36 cellular contexts compared by ENCODE assay signal in the genomic region with DNA sequence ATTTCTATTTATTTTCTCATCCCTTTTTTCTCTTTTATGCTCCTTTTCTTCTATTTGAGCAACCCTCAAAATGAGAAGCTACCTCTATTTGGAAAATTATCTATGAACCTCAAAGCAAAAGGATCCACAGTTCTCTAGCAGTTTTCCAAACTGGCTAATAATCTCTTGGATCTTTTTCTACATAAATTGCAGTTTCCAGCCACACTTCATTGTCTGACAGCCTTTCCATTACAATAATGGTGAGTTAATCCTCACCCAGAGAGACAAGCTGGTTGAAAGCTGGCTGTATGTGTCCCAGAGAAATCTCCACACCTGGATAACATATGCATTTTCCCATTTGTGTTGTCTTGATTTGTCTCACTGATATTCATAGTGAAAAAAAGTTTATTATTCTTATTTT.
"Had no signal": no experiment of that assay in that cellular context is flagged by ENCODE, and none has a peak within 500 bp of the region (broad histone marks: within the 10 kb centered on the region; RNA-seq: fewer than 3 reads in every experiment).

No MANE protein-coding gene starts in this region.

- H3K4me3 ChIP-seq: ascending aorta, cardiac muscle cell had no signal

- H3K27ac ChIP-seq: ascending aorta, cardiac muscle cell, VCaP had no signal

- H3K36me3 Mint-ChIP-seq: activated CD8-positive, alpha-beta memory T cell treated with anti-CD3 and anti-CD28 coated beads, Interleukin-2, amount 10 ng/mL, durations not matched to agents 7 days and 5 days; activated naive CD4-positive, alpha-beta T cell treated with anti-CD3 and anti-CD28 coated beads, Interleukin-2, amount 10 ng/mL, durations not matched to agents 7 days and 5 days; activated naive CD4-positive, alpha-beta T cell treated with anti-CD3 and anti-CD28 coated beads, Interleukin-2, amount 50 U/mL, for 24 hours; activated naive CD8-positive, alpha-beta T cell; activated naive CD8-positive, alpha-beta T cell treated with anti-CD3 and anti-CD28 coated beads, Interleukin-2, amount 10 ng/mL, durations not matched to agents 7 days and 5 days; WTC11 had no signal

- H3K4me3 Mint-ChIP-seq: activated CD4-positive, alpha-beta memory T cell treated with anti-CD3 and anti-CD28 coated beads, Interleukin-2, amount 10 ng/mL, durations not matched to agents 7 days and 5 days; activated CD4-positive, alpha-beta T cell treated with anti-CD3 and anti-CD28 coated beads for 36 hours; activated CD4-positive, alpha-beta T cell treated with anti-CD3 and anti-CD28 coated beads, Interleukin-2, amount 10 ng/mL, durations not matched to agents 7 days and 5 days; activated CD8-positive, alpha-beta memory T cell treated with anti-CD3 and anti-CD28 coated beads, Interleukin-2, amount 10 ng/mL, durations not matched to agents 7 days and 5 days; activated CD8-positive, alpha-beta T cell treated with anti-CD3 and anti-CD28 coated beads, Interleukin-2, amount 10 ng/mL, durations not matched to agents 7 days and 5 days; activated naive CD4-positive, alpha-beta T cell treated with anti-CD3 and anti-CD28 coated beads, Interleukin-2, amount 10 ng/mL, durations not matched to agents 7 days and 5 days; activated naive CD4-positive, alpha-beta T cell treated with anti-CD3 and anti-CD28 coated beads, Interleukin-2, amount 50 U/mL, for 24 hours; activated naive CD8-positive, alpha-beta T cell; activated naive CD8-positive, alpha-beta T cell treated with anti-CD3 and anti-CD28 coated beads, Interleukin-2, amount 10 ng/mL, durations not matched to agents 7 days and 5 days; activated naive CD8-positive, alpha-beta T cell treated with anti-CD3 and anti-CD28 coated beads, Interleukin-2, amount 50 U/mL, for 24 hours; activated T-cell treated with anti-CD3 and anti-CD28 coated beads, Interleukin-2, amount 50 U/mL, for 24 hours; brain; central memory CD8-positive, alpha-beta T cell; T-helper 1 cell treated with Interleukin-12 subunit alpha and Interleukin-12 subunit beta and Interleukin-4 antibody, amounts not matched to agents 30 μg/mL and 1 μg/mL, for 36 hours; T-helper 2 cell treated with Interferon-gamma antibody and Interleukin-4, amounts not matched to agents 5 μg/mL and 100 μg/mL, for 36 hours; WTC11 had no signal

- H3K4me1 ChIP-seq: ascending aorta had no signal

- H3K4me1 Mint-ChIP-seq: activated CD4-positive, alpha-beta memory T cell treated with anti-CD3 and anti-CD28 coated beads, Interleukin-2, amount 10 ng/mL, durations not matched to agents 7 days and 5 days; activated CD4-positive, alpha-beta T cell treated with anti-CD3 and anti-CD28 coated beads for 36 hours; activated CD4-positive, alpha-beta T cell treated with anti-CD3 and anti-CD28 coated beads, Interleukin-2, amount 10 ng/mL, durations not matched to agents 7 days and 5 days; activated CD8-positive, alpha-beta memory T cell treated with anti-CD3 and anti-CD28 coated beads, Interleukin-2, amount 10 ng/mL, durations not matched to agents 7 days and 5 days; activated naive CD4-positive, alpha-beta T cell treated with anti-CD3 and anti-CD28 coated beads, Interleukin-2, amount 10 ng/mL, durations not matched to agents 7 days and 5 days; activated naive CD4-positive, alpha-beta T cell treated with anti-CD3 and anti-CD28 coated beads, Interleukin-2, amount 50 U/mL, for 24 hours; activated naive CD8-positive, alpha-beta T cell treated with anti-CD3 and anti-CD28 coated beads, Interleukin-2, amount 10 ng/mL, durations not matched to agents 7 days and 5 days; activated naive CD8-positive, alpha-beta T cell treated with anti-CD3 and anti-CD28 coated beads, Interleukin-2, amount 50 U/mL, for 24 hours; brain; central memory CD8-positive, alpha-beta T cell had no signal

- H3K27me3 Mint-ChIP-seq: activated CD8-positive, alpha-beta memory T cell treated with anti-CD3 and anti-CD28 coated beads, Interleukin-2, amount 10 ng/mL, durations not matched to agents 7 days and 5 days; activated naive CD8-positive, alpha-beta T cell treated with anti-CD3 and anti-CD28 coated beads, Interleukin-2, amount 10 ng/mL, durations not matched to agents 7 days and 5 days had no signal

- H3K36me3 ChIP-seq: cardiac muscle cell had no signal

- DNase-seq: activated CD4-positive, alpha-beta memory T cell treated with anti-CD3 and anti-CD28 coated beads, Interleukin-2, amount 10 ng/mL, durations not matched to agents 7 days and 5 days; activated CD4-positive, alpha-beta T cell treated with anti-CD3 and anti-CD28 coated beads for 1 hour; activated CD4-positive, alpha-beta T cell treated with anti-CD3 and anti-CD28 coated beads for 36 hours; activated CD4-positive, alpha-beta T cell treated with anti-CD3 and anti-CD28 coated beads for 48 hours; activated CD4-positive, alpha-beta T cell treated with anti-CD3 and anti-CD28 coated beads, Interleukin-2, amount 10 ng/mL, durations not matched to agents 7 days and 5 days; activated CD4-positive, alpha-beta T cell treated with anti-CD3 and anti-CD28 coated beads, Interleukin-2, amount 50 U/mL, for 48 hours; activated CD4-positive, CD25-positive, alpha-beta regulatory T cell; activated CD8-positive, alpha-beta memory T cell treated with anti-CD3 and anti-CD28 coated beads for 24 hours; activated CD8-positive, alpha-beta memory T cell treated with anti-CD3 and anti-CD28 coated beads, Interleukin-2, amount 10 ng/mL, durations not matched to agents 7 days and 5 days; activated CD8-positive, alpha-beta memory T cell treated with anti-CD3 and anti-CD28 coated beads, Interleukin-2, amount 50 U/mL, for 48 hours; activated CD8-positive, alpha-beta T cell treated with anti-CD3 and anti-CD28 coated beads, Interleukin-2, amount 10 ng/mL, durations not matched to agents 7 days and 5 days; activated effector memory CD4-positive, alpha-beta T cell treated with Interleukin-2 at 50 U/mL for 16 hours; activated gamma-delta T cell; activated naive CD4-positive, alpha-beta T cell treated with anti-CD3 and anti-CD28 coated beads, Interleukin-2, amount 10 ng/mL, durations not matched to agents 7 days and 5 days; activated naive CD4-positive, alpha-beta T cell treated with Interleukin-2 at 50 U/mL for 16 hours; activated naive CD8-positive, alpha-beta T cell treated with anti-CD3 and anti-CD28 coated beads, Interleukin-2, amount 10 ng/mL, durations not matched to agents 7 days and 5 days; activated naive CD8-positive, alpha-beta T cell treated with anti-CD3 and anti-CD28 coated beads, Interleukin-2, amount 50 U/mL, for 24 hours; activated T-cell treated with anti-CD3 and anti-CD28 coated beads, Interleukin-2, amount 50 U/mL, for 24 hours; activated T-cell treated with anti-CD3 and anti-CD28 coated beads, Interleukin-2, amount 50 U/mL, for 48 hours; amygdala; anterior cingulate cortex; caudate nucleus; T-helper 1 cell; T-helper 2 cell; T-helper 9 cell had no signal

- H3K9me3 Mint-ChIP-seq: activated CD4-positive, alpha-beta memory T cell treated with anti-CD3 and anti-CD28 coated beads, Interleukin-2, amount 10 ng/mL, durations not matched to agents 7 days and 5 days; activated CD4-positive, alpha-beta T cell treated with anti-CD3 and anti-CD28 coated beads, Interleukin-2, amount 10 ng/mL, durations not matched to agents 7 days and 5 days; activated naive CD4-positive, alpha-beta T cell treated with anti-CD3 and anti-CD28 coated beads, Interleukin-2, amount 10 ng/mL, durations not matched to agents 7 days and 5 days; activated naive CD4-positive, alpha-beta T cell treated with anti-CD3 and anti-CD28 coated beads, Interleukin-2, amount 50 U/mL, for 24 hours; activated naive CD8-positive, alpha-beta T cell treated with anti-CD3 and anti-CD28 coated beads, Interleukin-2, amount 10 ng/mL, durations not matched to agents 7 days and 5 days; activated naive CD8-positive, alpha-beta T cell treated with anti-CD3 and anti-CD28 coated beads, Interleukin-2, amount 50 U/mL, for 24 hours; activated T-cell treated with anti-CD3 and anti-CD28 coated beads, Interleukin-2, amount 50 U/mL, for 24 hours; activated T-helper 2 cell treated with anti-CD3 and anti-CD28 coated beads, Interferon-gamma antibody, Interleukin-2, Interleukin-4, amounts not matched to agents 10 μg/mL and 5 μg/mL and 100 μg/mL, durations not matched to agents 14 hours and 24 hours and 36 hours; brain; central memory CD8-positive, alpha-beta T cell; T-helper 1 cell treated with Interleukin-12 subunit alpha and Interleukin-12 subunit beta and Interleukin-4 antibody, amounts not matched to agents 30 μg/mL and 1 μg/mL, for 36 hours; T-helper 2 cell treated with Interferon-gamma antibody and Interleukin-4, amounts not matched to agents 5 μg/mL and 100 μg/mL, for 36 hours had no signal

- H3K9me3 ChIP-seq: ascending aorta had no signal

- H3K27me3 ChIP-seq: ascending aorta, cardiac muscle cell had no signal

- H3K27ac Mint-ChIP-seq: activated CD4-positive, alpha-beta memory T cell treated with anti-CD3 and anti-CD28 coated beads, Interleukin-2, amount 10 ng/mL, durations not matched to agents 7 days and 5 days; activated CD4-positive, alpha-beta T cell treated with anti-CD3 and anti-CD28 coated beads for 36 hours; activated CD4-positive, alpha-beta T cell treated with anti-CD3 and anti-CD28 coated beads, Interleukin-2, amount 10 ng/mL, durations not matched to agents 7 days and 5 days; activated CD8-positive, alpha-beta memory T cell treated with anti-CD3 and anti-CD28 coated beads, Interleukin-2, amount 10 ng/mL, durations not matched to agents 7 days and 5 days; activated CD8-positive, alpha-beta T cell treated with anti-CD3 and anti-CD28 coated beads, Interleukin-2, amount 10 ng/mL, durations not matched to agents 7 days and 5 days; activated naive CD4-positive, alpha-beta T cell treated with anti-CD3 and anti-CD28 coated beads, Interleukin-2, amount 10 ng/mL, durations not matched to agents 7 days and 5 days; activated naive CD4-positive, alpha-beta T cell treated with anti-CD3 and anti-CD28 coated beads, Interleukin-2, amount 50 U/mL, for 24 hours; activated naive CD8-positive, alpha-beta T cell; activated naive CD8-positive, alpha-beta T cell treated with anti-CD3 and anti-CD28 coated beads, Interleukin-2, amount 10 ng/mL, durations not matched to agents 7 days and 5 days; activated naive CD8-positive, alpha-beta T cell treated with anti-CD3 and anti-CD28 coated beads, Interleukin-2, amount 50 U/mL, for 24 hours; activated T-cell treated with anti-CD3 and anti-CD28 coated beads, Interleukin-2, amount 50 U/mL, for 24 hours; activated T-helper 2 cell treated with anti-CD3 and anti-CD28 coated beads, Interferon-gamma antibody, Interleukin-2, Interleukin-4, amounts not matched to agents 10 μg/mL and 5 μg/mL and 100 μg/mL, durations not matched to agents 14 hours and 24 hours and 36 hours; brain; T-helper 1 cell treated with Interleukin-12 subunit alpha and Interleukin-12 subunit beta and Interleukin-4 antibody, amounts not matched to agents 30 μg/mL and 1 μg/mL, for 36 hours; T-helper 2 cell treated with Interferon-gamma antibody and Interleukin-4, amounts not matched to agents 5 μg/mL and 100 μg/mL, for 36 hours; WTC11 had no signal
